Comparison of ENCODE assay signal across 8 cellular contexts in genomic region chr16:8674413-8675022, GRCh38. TPM values are rescaled to one million over a fixed set of nuclear protein-coding genes. Genes with fewer than 3 reads are reported as not detected.
DNase-seq lines count a peak whose midpoint lies in the region; ATAC-seq and TF ChIP-seq lines count a peak whose summit lies in the region.

Gene ABAT, plus strand, starts transcription at chr16:8674617. Its CDS starts 61,123 bp downstream, at chr16:8735740.

- 5 to 14% methylated on average over 9 to 23 of the region's 49 CpGs for WGBS in lower leg skin, 2 donors

- TF ChIP-seq POLR2A in GM19099 (IDR thresholded peaks at IDR 0.05; ENCODE audit: extremely low read depth, insufficient read length, low read depth) (peak; percentile 36), lower leg skin (IDR thresholded peaks at IDR 0.05) (no peak)

- no peak for TF ChIP-seq CTCF in BE2C (IDR thresholded peaks at IDR 0.05; ENCODE audit: low read depth, low read length)
- TF ChIP-seq CTCF in lower leg skin (IDR thresholded peaks at IDR 0.05) = no peak

- H3K9me3 ChIP-seq in BE2C = no peaks in the 10 kb centered on the region

- H3K4me1 ChIP-seq in BE2C = peaks cover 28% of the 10 kb centered on the region

- peak; percentile 100 for ATAC-seq in HG03342 (IDR thresholded peaks at IDR 0.05; ENCODE audit: unreplicated experiment)

- peak; percentile 95 for DNase-seq in BE2C
- DNase-seq in NCI-H524 (lab: John Stamatoyannopoulos, UW) = peak; percentile 79 to 82
- DNase-seq in activated CD4-positive, alpha-beta T cell treated with anti-CD3 and anti-CD28 coated beads, Interleukin-2, amount 50 U/mL, for 4 hours = peak; percentile 72 to 76
- DNase-seq in dermis blood vessel endothelial cell = peak; percentile 81
- peak; percentile 82 to 97 for DNase-seq in lower leg skin (ENCODE audit: low spot score in 2 of 2)
- DNase-seq in stimulated activated CD4-positive, alpha-beta T cell treated with anti-CD3 and anti-CD28 coated beads, Interleukin-4, amount 100 ng/mL, for 4 hours = peak; percentile 80 to 85

- intact Hi-C loops in lower leg skin (cut with DNase I; ENCODE audit: low total_unique reads) = loop anchor here (10.0 kb wide), 1 partner anchor 200 kb away; no protein-coding TSS in a partner anchor

- no peaks in the 10 kb centered on the region for H3K36me3 ChIP-seq in BE2C

- H3K27me3 ChIP-seq in BE2C = no peaks in the 10 kb centered on the region

- peak within 1 kb of the TSS; percentile 68 for H3K4me3 ChIP-seq in BE2C (ENCODE audit: low read depth, low read length)
- H3K4me3 ChIP-seq in lower leg skin (ENCODE audit: low read depth, poor library complexity, severe bottlenecking) = peak within 1 kb of the TSS; percentile 17

RNA-seq across cellular contexts. Expression of gene ABAT, which starts in this region (rescaled TPM):
- polyA plus RNA-seq in BE2C (2012; ENCODE audit: insufficient read depth, insufficient read length, low read depth) = 20.4 TPM
- total RNA-seq in dermis blood vessel endothelial cell = 1.4 and 3.7 TPM in 2 replicates
- total RNA-seq in lower leg skin = 1 to 10 TPM; 1.5 to 5.1 (median 2.6) TPM

Comparison
In these comparisons a context has a peak if more than half of its experiments do, and no peak if none do; other contexts are left out.
1. Peak in every context shown above with its lines: DNase-seq, ATAC-seq and H3K4me3 ChIP-seq.